Comparison of ENCODE assay signal across 12 cellular contexts in genomic region chr1:24193046-24193445, GRCh38. TPM values are rescaled to one million over a fixed set of nuclear protein-coding genes. Genes with fewer than 3 reads are reported as not detected.
DNase-seq lines count a peak whose midpoint lies in the region; ATAC-seq and TF ChIP-seq lines count a peak whose summit lies in the region.
"Had no signal": no experiment of that assay in that cellular context is flagged by ENCODE, and none has a peak within 500 bp of the region (broad histone marks: within the 10 kb centered on the region; RNA-seq: fewer than 3 reads in every experiment).

No MANE protein-coding gene starts in this region.

- H3K9ac ChIP-seq in SK-N-SH, result no peak overlapping the region

- POLR2A ChIA-PET in SK-N-SH (lab: Yijun Ruan, JAX), result no interaction called here

- no peaks in the 10 kb centered on the region; the same call in 1 of the 2 replicates for H3K27me3 ChIP-seq in SK-N-SH (ENCODE audit: insufficient read depth)
- H3K27me3 ChIP-seq in gastrocnemius medialis, result no peaks in the 10 kb centered on the region
- H3K27me3 ChIP-seq: hepatocyte had no signal

- no peak for TF ChIP-seq POLR2A in gastrocnemius medialis (IDR thresholded peaks at IDR 0.05)

- no peaks in the 10 kb centered on the region for H3K79me2 ChIP-seq in SK-N-SH (ENCODE audit: insufficient read depth)
- H3K79me2 ChIP-seq: hepatocyte had no signal

- ATAC-seq in gastrocnemius medialis (no peak), HG02610 (IDR thresholded peaks at IDR 0.05; ENCODE audit: unreplicated experiment) (no peak)

- H3K4me1 ChIP-seq in SK-N-SH (ENCODE audit: control insufficient read depth in 1 of 2, insufficient read depth in 2 of 2, low read depth in 1 of 2, low read length in 1 of 2) (no peaks in the 10 kb centered on the region), gastrocnemius medialis (peaks cover 12 to 20% of the 10 kb centered on the region in 2 donors)

- in situ Hi-C loops in gastrocnemius medialis (cut with MboI; ENCODE audit: low sequenced_read_pairs in 4 of 4), result no loop called here

- no peak for TF ChIP-seq EP300 in SK-N-SH (IDR thresholded peaks at IDR 0.05; ENCODE audit: borderline replicate concordance in 1 of 2, low read depth in 1 of 2, low read length in 1 of 2)

- no peaks in the 10 kb centered on the region for H3K36me3 ChIP-seq in SK-N-SH (replicated peaks in 1 of 2; ENCODE audit: control insufficient read depth in 1 of 2, insufficient read depth in 2 of 2, low read length in 1 of 2)
- no peaks in the 10 kb centered on the region for H3K36me3 ChIP-seq in gastrocnemius medialis
- H3K36me3 ChIP-seq: lower lobe of right lung had no signal

- no peak for TF ChIP-seq RAD21 in SK-N-SH (IDR thresholded peaks at IDR 0.05; ENCODE audit: low read length)

- no peak overlapping the region for H3K4me2 ChIP-seq in SK-N-SH
- H3K4me2 ChIP-seq: hepatocyte had no signal

- H3K27me3 Mint-ChIP-seq in Calu3 (ENCODE audit: unreplicated experiment), result no peaks in the 10 kb centered on the region

- H3K9me2 ChIP-seq in SK-N-SH, result no peaks in the 10 kb centered on the region

- no peaks in the 10 kb centered on the region for H3F3A ChIP-seq in SK-N-SH (replicated peaks; ENCODE audit: insufficient read depth)

- no peak overlapping the region for H3K4me3 ChIP-seq in SK-N-SH (ENCODE audit: low read depth in 2 of 2, low read length in 1 of 2)
- no peak overlapping the region for H3K4me3 ChIP-seq in gastrocnemius medialis
- H3K4me3 ChIP-seq: hepatocyte, lower lobe of right lung had no signal

- H3K4me3 Mint-ChIP-seq in Calu3 (ENCODE audit: low read depth, unreplicated experiment), result no peak overlapping the region

- no TSS peak for BruUV-seq in Calu3 (replicated peaks; lab: Mats Ljungman, UMichigan)

- H3K36me3 Mint-ChIP-seq in Calu3 (ENCODE audit: insufficient read depth, unreplicated experiment), result no peaks in the 10 kb centered on the region

- H4K20me1 ChIP-seq in SK-N-SH (ENCODE audit: insufficient read depth), result no peaks in the 10 kb centered on the region

- peak overlapping the region; percentile 31; the same call in 1 of the 2 replicates for H2AFZ ChIP-seq in SK-N-SH (ENCODE audit: low read depth)
- H2AFZ ChIP-seq: hepatocyte had no signal

- no peaks in the 10 kb centered on the region for H3K9me3 Mint-ChIP-seq in Calu3 (ENCODE audit: low read depth, unreplicated experiment)

- H3K27ac Mint-ChIP-seq in Calu3 (ENCODE audit: unreplicated experiment), result no peak overlapping the region

- WGBS in SK-N-SH (ENCODE audit: low lambda C conversion rate), result 58% methylated on average over 2 of the region's 4 CpGs

- H3K27ac ChIP-seq in SK-N-SH (ENCODE audit: low read depth in 2 of 2, low read length in 1 of 2), result no peak overlapping the region
- H3K27ac ChIP-seq in gastrocnemius medialis, result no peak overlapping the region
- H3K27ac ChIP-seq: lower lobe of right lung had no signal

- H3K4me1 Mint-ChIP-seq in Calu3 (ENCODE audit: low read depth, unreplicated experiment), result peaks cover 35% of the 10 kb centered on the region

- intact Hi-C loops in gastrocnemius medialis (cut with DNase I; ENCODE audit: low total_unique reads) (no loop called here), Calu3 (cut with micrococcal nuclease; ENCODE audit: unreplicated experiment) (loop anchor here (5.0 to 10.0 kb wide), 2 partner anchors 41 to 118 kb away; no protein-coding TSS in a partner anchor)

- peak; percentile 61 for DNase-seq in NCI-H82 (lab: John Stamatoyannopoulos, UW)
- no peak for DNase-seq in NCI-H82 treated with DMSO at 0.1 percent for 48 hours (lab: John Stamatoyannopoulos, UW; ENCODE audit: unreplicated experiment)
- DNase-seq in HCEC 1CT, result peak; percentile 9
- DNase-seq in SK-N-SH, result no peak
- DNase-seq in hepatic stellate cell (ENCODE audit: low spot score), result peak; percentile 41
- DNase-seq in gastrocnemius medialis, result no peak
- DNase-seq in Calu3, result no peak
- DNase-seq: DMS79 treated with DMSO at 0.1 percent for 48 hours, lower lobe of right lung, nucleus accumbens had no signal

- CTCF ChIA-PET in SK-N-SH (lab: Yijun Ruan, JAX) (interaction anchor here (2.7 to 10.7 kb wide), 3 partner anchors 9 to 200 kb away, joined by 11 to 451 read pairs (median 17); no protein-coding TSS in a partner anchor), Calu3 (lab: Charles Lee) (no interaction called here)

- TF ChIP-seq CTCF in SK-N-SH (IDR thresholded peaks at IDR 0.05), result no peak
- no peak for TF ChIP-seq CTCF in gastrocnemius medialis (IDR thresholded peaks at IDR 0.05 in 4 of 5, conservative IDR thresholded peaks at IDR 0.05 in 1 of 5)
- no peak for TF ChIP-seq CTCF in Calu3 (IDR thresholded peaks at IDR 0.05; ENCODE audit: unreplicated experiment)

- H3K9me3 ChIP-seq in SK-N-SH, result no peaks in the 10 kb centered on the region
- no peaks in the 10 kb centered on the region for H3K9me3 ChIP-seq in gastrocnemius medialis
- H3K9me3 ChIP-seq: lower lobe of right lung had no signal

TF ChIP-seq in SK-N-SH, 30 proteins besides CTCF, POLR2A, EP300 and RAD21:
- TF ChIP-seq GABPA (IDR thresholded peaks at IDR 0.05; ENCODE audit: low read depth) (no peak), TCF12 (IDR thresholded peaks at IDR 0.05) (no peak), MAX (IDR thresholded peaks at IDR 0.05; ENCODE audit: low read depth) (no peak), RCOR1 (IDR thresholded peaks at IDR 0.05; ENCODE audit: low read length) (no peak), REST (IDR thresholded peaks at IDR 0.05; ENCODE audit: low read depth, low read length) (no peak), USF1 (IDR thresholded peaks at IDR 0.05; ENCODE audit: borderline replicate concordance, low read depth) (peak; percentile 74; the same call in 1 of the 2 replicates), ZBTB33 (IDR thresholded peaks at IDR 0.05; ENCODE audit: borderline replicate concordance, low read depth) (no peak), NFIC (IDR thresholded peaks at IDR 0.05; ENCODE audit: borderline replicate concordance) (no peak)
TF ChIP-seq in SK-N-SH: peak in this region for 1.

RNA-seq across cellular contexts. Expression of gene IFNLR1, which starts 6.0 kb away (rescaled TPM):
- 0.29 and 0.30 TPM in 2 replicates for polyA plus RNA-seq in SK-N-SH (2012; rRNA removed)
- polyA plus RNA-seq in SK-N-SH (2012; cell fraction: cytosol; rRNA removed), result 0.14 and 0.20 TPM in 2 replicates
- polyA plus RNA-seq in SK-N-SH (2012; cell fraction: nucleus; rRNA removed), result 0.13 and 0.16 TPM in 2 replicates
- total RNA-seq in gastrocnemius medialis (1 to 10 TPM; 2.0 to 7.4 (median 5.0) TPM), Calu3 (2022) (4.5 and 5.0 TPM in 2 replicates)

RNA-seq across cellular contexts. Expression of gene IL22RA1, which starts 50.1 kb away (rescaled TPM):
- 0.03 and 0.05 TPM in 2 replicates for polyA plus RNA-seq in SK-N-SH (2012; rRNA removed)
- not detected in 2 replicates for polyA plus RNA-seq in SK-N-SH (2012; cell fraction: cytosol; rRNA removed)
- 0.02 TPM in 2 replicates for polyA plus RNA-seq in SK-N-SH (2012; cell fraction: nucleus; rRNA removed)
- total RNA-seq in gastrocnemius medialis (under 1 TPM in 1 of 4 donors, not detected in 3; 0.36 TPM), Calu3 (2022) (1.3 and 2.0 TPM in 2 replicates)

Comparison
In these comparisons a context has a peak if more than half of its experiments do, and no peak if none do; other contexts are left out.
1. DNase-seq: peak in NCI-H82 (single experiment), HCEC 1CT (single experiment) and hepatic stellate cell (single experiment); none in NCI-H82 treated with DMSO at 0.1 percent for 48 hours (single experiment), SK-N-SH (single experiment), gastrocnemius medialis (0 of 2) and Calu3 (single experiment).